ENCODE assay signal across 16 cellular contexts in genomic region chr11:3809624-3809928, GRCh38. TPM values are rescaled to one million over a fixed set of nuclear protein-coding genes. Genes with fewer than 3 reads are reported as not detected.
DNase-seq lines count a peak whose midpoint lies in the region; ATAC-seq and TF ChIP-seq lines count a peak whose summit lies in the region.
"Had no signal": no experiment of that assay in that cellular context is flagged by ENCODE, and none has a peak within 500 bp of the region (broad histone marks: within the 10 kb centered on the region; RNA-seq: fewer than 3 reads in every experiment).

No MANE protein-coding gene starts in this region.

- H3K27ac ChIP-seq in KMS-11 (no peak overlapping the region), esophagus (ENCODE audit: low read depth in 2 of 2, low read length in 1 of 2) (peak overlapping the region; percentile 64 to 88)
- H3K27ac ChIP-seq: esophagus muscularis mucosa, thoracic aorta had no signal

- H3K36me3 ChIP-seq in Caco-2 (ENCODE audit: control insufficient read depth, insufficient read depth, low read length) (no peaks in the 10 kb centered on the region; the same call in 1 of the 2 replicates), KMS-11 (ENCODE audit: insufficient read depth) (no peaks in the 10 kb centered on the region), esophagus (ENCODE audit: control insufficient read depth in 2 of 2, insufficient read depth in 2 of 2, low read length in 1 of 2) (no peaks in the 10 kb centered on the region)
- H3K36me3 ChIP-seq: esophagus muscularis mucosa, thoracic aorta had no signal

- H3K27ac Mint-ChIP-seq in Caco-2 (ENCODE audit: unreplicated experiment) (peak overlapping the region; percentile 93), osteocyte (ENCODE audit: unreplicated experiment) (peak overlapping the region; percentile 50)

- no peak overlapping the region for H3K4me3 Mint-ChIP-seq in Caco-2 (ENCODE audit: unreplicated experiment)
- H3K4me3 Mint-ChIP-seq in osteocyte (ENCODE audit: unreplicated experiment), result no peak overlapping the region

- H3K9me3 Mint-ChIP-seq in Caco-2 (ENCODE audit: unreplicated experiment) (no peaks in the 10 kb centered on the region), osteocyte (ENCODE audit: unreplicated experiment) (no peaks in the 10 kb centered on the region)
- H3K9me3 Mint-ChIP-seq: activated naive CD8-positive, alpha-beta T cell treated with anti-CD3 and anti-CD28 coated beads for 36 hours; activated T-helper 2 cell treated with anti-CD3 and anti-CD28 coated beads, Interferon-gamma antibody, Interleukin-2, Interleukin-4, amounts not matched to agents 10 μg/mL and 5 μg/mL and 100 μg/mL, durations not matched to agents 14 hours and 24 hours and 36 hours; T-helper 2 cell treated with Interferon-gamma antibody and Interleukin-4, amounts not matched to agents 5 μg/mL and 100 μg/mL, for 36 hours had no signal

- WGBS in esophagus, 2 donors, result 62 to 76% methylated on average over 1 of the region's 1 CpG

- no peak for DNase-seq in Caco-2
- no peak for DNase-seq in osteocyte (ENCODE audit: extremely low spot score, unreplicated experiment)
- DNase-seq in GF-D8 (lab: John Stamatoyannopoulos, UW), result no peak
- no peak for DNase-seq in T1000 (lab: John Stamatoyannopoulos, UW)
- DNase-seq: activated CD8-positive, alpha-beta memory T cell treated with anti-CD3 and anti-CD28 coated beads, Interleukin-2, amount 50 U/mL, for 48 hours; NCI-H1417 treated with DMSO at 0.1 percent for 48 hours; NCI-H510A had no signal

- no peak for ATAC-seq in GM18498 (IDR thresholded peaks at IDR 0.05; ENCODE audit: unreplicated experiment)

- H3K27me3 ChIP-seq in Caco-2 (replicated peaks; ENCODE audit: control insufficient read depth, insufficient read depth, low read length) (no peaks in the 10 kb centered on the region), KMS-11 (ENCODE audit: insufficient read depth, low read depth) (no peaks in the 10 kb centered on the region), esophagus (ENCODE audit: control insufficient read depth in 1 of 2, insufficient read depth in 2 of 2, low read length in 2 of 2) (no peaks in the 10 kb centered on the region)
- H3K27me3 ChIP-seq: esophagus muscularis mucosa had no signal

- H3K9ac ChIP-seq in KMS-11, result no peak overlapping the region
- H3K9ac ChIP-seq: SK-N-SH had no signal

- peaks cover 6% of the 10 kb centered on the region for H3K4me1 Mint-ChIP-seq in Caco-2 (ENCODE audit: low read depth, unreplicated experiment)
- H3K4me1 Mint-ChIP-seq in osteocyte (ENCODE audit: unreplicated experiment), result peaks cover 8% of the 10 kb centered on the region

- BruUV-seq in Caco-2 (replicated peaks; lab: Mats Ljungman, UMichigan), result no TSS peak

- H2AFZ ChIP-seq in KMS-11 (ENCODE audit: low read depth), result no peak overlapping the region

- peaks cover 11% of the 10 kb centered on the region for H3K36me3 Mint-ChIP-seq in Caco-2 (ENCODE audit: insufficient read depth, unreplicated experiment)
- peaks cover 2% of the 10 kb centered on the region for H3K36me3 Mint-ChIP-seq in osteocyte (ENCODE audit: unreplicated experiment)

- H4K20me1 ChIP-seq in KMS-11 (ENCODE audit: insufficient read depth), result no peaks in the 10 kb centered on the region

- H3K27me3 Mint-ChIP-seq in Caco-2 (ENCODE audit: insufficient read depth, unreplicated experiment) (no peaks in the 10 kb centered on the region), osteocyte (ENCODE audit: unreplicated experiment) (no peaks in the 10 kb centered on the region)
- H3K27me3 Mint-ChIP-seq: activated naive CD8-positive, alpha-beta T cell treated with anti-CD3 and anti-CD28 coated beads for 36 hours had no signal

- peaks cover 12% of the 10 kb centered on the region for H3K4me1 ChIP-seq in Caco-2
- H3K4me1 ChIP-seq in KMS-11 (ENCODE audit: low read depth, poor library complexity, severe bottlenecking), result peaks cover 6% of the 10 kb centered on the region
- H3K4me1 ChIP-seq in esophagus (ENCODE audit: control insufficient read depth in 2 of 2, insufficient read depth in 2 of 2, low read length in 1 of 2), result peaks cover 0 to 11% of the 10 kb centered on the region in 2 donors

- H3K79me2 ChIP-seq in KMS-11 (ENCODE audit: insufficient read depth, low read depth), result no peaks in the 10 kb centered on the region

- peak overlapping the region; percentile 86 for H3K4me2 ChIP-seq in KMS-11

- TF ChIP-seq CTCF in Caco-2 (IDR thresholded peaks at IDR 0.05; ENCODE audit: insufficient read depth in 1 of 2, low read depth in 1 of 2, low read length in 1 of 2, severe bottlenecking in 1 of 2, unreplicated experiment in 1 of 2) (no peak), KMS-11 (conservative IDR thresholded peaks at IDR 0.05; ENCODE audit: low read depth, low read length) (no peak), osteocyte (IDR thresholded peaks at IDR 0.05) (no peak)

- intact Hi-C loops in Caco-2 (cut with micrococcal nuclease; ENCODE audit: unreplicated experiment), result loop anchor here (1.0 to 5.0 kb wide), 6 partner anchors 12 to 112 kb away; partner anchors contain the start of gene NUP98

- H3K4me3 ChIP-seq in Caco-2 (ENCODE audit: low read depth, low read length), result no peak overlapping the region
- H3K4me3 ChIP-seq in KMS-11 (IDR thresholded peaks at IDR 0.05; ENCODE audit: insufficient read depth, low read depth, low read length), result no peak overlapping the region
- no peak overlapping the region for H3K4me3 ChIP-seq in esophagus (ENCODE audit: low read depth in 1 of 2, low read length in 2 of 2)

- H3K9me3 ChIP-seq in Caco-2 (no peaks in the 10 kb centered on the region), esophagus (ENCODE audit: control insufficient read depth in 2 of 2, insufficient read depth in 1 of 2, low read depth in 1 of 2, low read length in 1 of 2) (no peaks in the 10 kb centered on the region)
- H3K9me3 ChIP-seq: esophagus muscularis mucosa, SK-N-SH, thoracic aorta had no signal

- POLR2A ChIA-PET in Caco-2 (lab: Charles Lee), result interaction anchor here (1.0 to 2.6 kb wide), 4 partner anchors 12 to 31 kb away, joined by 3 to 25 read pairs (median 6); partner anchors contain the start of genes NUP98 and RHOG

- CTCF ChIA-PET in Caco-2 (lab: Charles Lee), result interaction anchor here (0.9 to 2.8 kb wide), 11 partner anchors 10 to 431 kb away, joined by 3 to 39 read pairs (median 6); partner anchors contain the start of genes NUP98, RHOG, STIM1 and ZNF195

RNA-seq across cellular contexts. Expression of gene PGAP2, which starts 1.2 kb away (rescaled TPM):
- total RNA-seq in Caco-2 (2022) (53.6 and 57.9 TPM in 2 replicates), osteocyte (20.3 and 22.7 TPM in 2 replicates)
- polyA plus RNA-seq in esophagus, result 10 to 100 TPM; 34.0 to 36.9 TPM

RNA-seq across cellular contexts. Expression of gene NUP98, which starts 12.2 kb away (rescaled TPM):
- total RNA-seq in Caco-2 (2022) (146 and 150 TPM in 2 replicates), osteocyte (68.9 and 71.0 TPM in 2 replicates)
- polyA plus RNA-seq in esophagus, result 10 to 100 TPM; 16.0 to 26.9 TPM

RNA-seq across cellular contexts. Expression of gene RHOG, which starts 31.2 kb away (rescaled TPM):
- 36.9 and 40.5 TPM in 2 replicates for total RNA-seq in Caco-2 (2022)
- polyA plus RNA-seq in esophagus, result 10 to 100 TPM; 48.0 to 79.0 TPM
- total RNA-seq in osteocyte, result 44.6 and 46.8 TPM in 2 replicates

RNA-seq across cellular contexts. Expression of gene STIM1, which starts 45.9 kb away (rescaled TPM):
- total RNA-seq in Caco-2 (2022), result 54.2 and 55.1 TPM in 2 replicates
- polyA plus RNA-seq in esophagus, result 10 to 100 TPM; 29.5 to 42.7 TPM
- 45.2 and 46.9 TPM in 2 replicates for total RNA-seq in osteocyte
